In genomic region chr9:9536481-9536880, GRCh38 we compare ENCODE assay signal across 25 cellular contexts.
"Had no signal": no experiment of that assay in that cellular context is flagged by ENCODE, and none has a peak within 500 bp of the region (broad histone marks: within the 10 kb centered on the region; RNA-seq: fewer than 3 reads in every experiment).

No MANE protein-coding gene starts in this region.

- H3K9me3 ChIP-seq: ascending aorta, SJSA1 had no signal

- H3K4me1 Mint-ChIP-seq: activated naive CD4-positive, alpha-beta T cell treated with anti-CD3 and anti-CD28 coated beads, Interleukin-2, amount 50 U/mL, for 24 hours; activated naive CD8-positive, alpha-beta T cell treated with anti-CD3 and anti-CD28 coated beads, Interleukin-2, amount 50 U/mL, for 24 hours had no signal

- DNase-seq: activated CD4-positive, alpha-beta T cell treated with anti-CD3 and anti-CD28 coated beads for 4 hours; activated CD4-positive, alpha-beta T cell treated with anti-CD3 and anti-CD28 coated beads, Interleukin-2, amount 50 U/mL, for 4 hours; activated CD8-positive, alpha-beta memory T cell treated with anti-CD3 and anti-CD28 coated beads, Interleukin-2, amount 50 U/mL, for 48 hours; activated CD8-positive, alpha-beta T cell treated with anti-CD3 and anti-CD28 coated beads, Interleukin-2, amount 10 ng/mL, durations not matched to agents 7 days and 5 days; activated naive CD8-positive, alpha-beta T cell treated with anti-CD3 and anti-CD28 coated beads, Interleukin-2, amount 50 U/mL, for 24 hours; activated T-cell treated with anti-CD3 and anti-CD28 coated beads, Interleukin-2, amount 50 U/mL, for 1 hour; amniotic stem cell; Kasumi-1; KBM-7; NCI-H1105 treated with DMSO at 0.1 percent for 48 hours; NCI-H1930; NCI-H2107; NCI-H345; NCI-H510A; NCI-H526 treated with DMSO at 0.1 percent for 48 hours; NCI-H82; NK-92 treated with Interleukin-12 subunit alpha and Interleukin-12 subunit beta, amount 100 ng/mL, for 24 hours; PC-3; SHP77 had no signal

- H3K36me3 ChIP-seq: ascending aorta, SJSA1 had no signal

- H3K27me3 ChIP-seq: ascending aorta, SJSA1 had no signal

- H3K27ac ChIP-seq: ascending aorta, SJSA1 had no signal

- ATAC-seq: activated CD4-positive, CD25-positive, alpha-beta regulatory T cell treated with anti-CD3 and anti-CD28 coated beads, Interleukin-2, amount 50 U/mL, for 24 hours; activated CD8-positive, alpha-beta T cell treated with anti-CD3 and anti-CD28 coated beads, Interleukin-2, amount 10 ng/mL, durations not matched to agents 7 days and 5 days; activated naive CD8-positive, alpha-beta T cell treated with anti-CD3 and anti-CD28 coated beads, Interleukin-2, amount 50 U/mL, for 24 hours; PC-3 had no signal

- H3K4me3 ChIP-seq: ascending aorta, SJSA1 had no signal

- H3K27me3 Mint-ChIP-seq: activated naive CD4-positive, alpha-beta T cell treated with anti-CD3 and anti-CD28 coated beads, Interleukin-2, amount 50 U/mL, for 24 hours; activated naive CD8-positive, alpha-beta T cell treated with anti-CD3 and anti-CD28 coated beads, Interleukin-2, amount 50 U/mL, for 24 hours had no signal

- H3K4me3 Mint-ChIP-seq: activated CD8-positive, alpha-beta T cell treated with anti-CD3 and anti-CD28 coated beads, Interleukin-2, amount 10 ng/mL, durations not matched to agents 7 days and 5 days; activated naive CD4-positive, alpha-beta T cell treated with anti-CD3 and anti-CD28 coated beads, Interleukin-2, amount 50 U/mL, for 24 hours; activated naive CD8-positive, alpha-beta T cell treated with anti-CD3 and anti-CD28 coated beads, Interleukin-2, amount 50 U/mL, for 24 hours; brain; T-helper 1 cell treated with Interleukin-12 subunit alpha and Interleukin-12 subunit beta and Interleukin-4 antibody, amounts not matched to agents 30 μg/mL and 1 μg/mL, for 36 hours had no signal

- H3K36me3 Mint-ChIP-seq: activated naive CD4-positive, alpha-beta T cell treated with anti-CD3 and anti-CD28 coated beads, Interleukin-2, amount 50 U/mL, for 24 hours; brain had no signal

- H3K4me1 ChIP-seq: ascending aorta, SJSA1 had no signal

- H3K27ac Mint-ChIP-seq: activated CD8-positive, alpha-beta T cell treated with anti-CD3 and anti-CD28 coated beads, Interleukin-2, amount 10 ng/mL, durations not matched to agents 7 days and 5 days; activated naive CD4-positive, alpha-beta T cell treated with anti-CD3 and anti-CD28 coated beads, Interleukin-2, amount 50 U/mL, for 24 hours; activated naive CD8-positive, alpha-beta T cell treated with anti-CD3 and anti-CD28 coated beads, Interleukin-2, amount 50 U/mL, for 24 hours; T-helper 1 cell treated with Interleukin-12 subunit alpha and Interleukin-12 subunit beta and Interleukin-4 antibody, amounts not matched to agents 30 μg/mL and 1 μg/mL, for 36 hours had no signal
